In genomic region chrX:13689519-13690211, GRCh38 we compare ENCODE assay signal across 8 cellular contexts. TPM values are rescaled to one million over a fixed set of nuclear protein-coding genes. Genes with fewer than 3 reads are reported as not detected.
DNase-seq lines count a peak whose midpoint lies in the region; ATAC-seq and TF ChIP-seq lines count a peak whose summit lies in the region.

No MANE protein-coding gene starts in this region.

- H3K27me3 ChIP-seq in GM23248 (replicated peaks; ENCODE audit: insufficient read depth) (no peaks in the 10 kb centered on the region), parathyroid adenoma (ENCODE audit: control insufficient read depth, insufficient read depth, low read length) (no peaks in the 10 kb centered on the region)

- peaks cover 3% of the 10 kb centered on the region; the same call in 1 of the 2 replicates for H3F3A ChIP-seq in GM23248 (ENCODE audit: insufficient read depth)

- H3K27ac Mint-ChIP-seq in T-cell, result peak overlapping the region; percentile 84 to 89

- H3K9me3 Mint-ChIP-seq in T-cell, result no peaks in the 10 kb centered on the region

- H3K9me3 ChIP-seq in GM23248 (ENCODE audit: low read depth), result no peaks in the 10 kb centered on the region
- H3K9me3 ChIP-seq in parathyroid adenoma (ENCODE audit: control insufficient read depth, low read length), result no peaks in the 10 kb centered on the region

- H3K9me2 ChIP-seq in GM23248 (ENCODE audit: insufficient read depth), result no peaks in the 10 kb centered on the region

- no peaks in the 10 kb centered on the region for H3K36me3 ChIP-seq in GM23248 (ENCODE audit: low read depth)
- no peaks in the 10 kb centered on the region for H3K36me3 ChIP-seq in parathyroid adenoma (ENCODE audit: control insufficient read depth, insufficient read depth, low read length)

- no peak for DNase-seq in AG09309 (ENCODE audit: low read depth)
- peak; percentile 59 for DNase-seq in GM23248
- DNase-seq in T-cell, result no peak
- DNase-seq in fibroblast of mammary gland (ENCODE audit: low read depth), result peak; percentile 50
- no peak for DNase-seq in effector CD4-positive, alpha-beta T cell
- no peak for DNase-seq in NCI-H226

- peaks cover 44 to 70% (median 64%) of the 10 kb centered on the region in 3 donors for H3K4me1 Mint-ChIP-seq in T-cell

- in situ Hi-C loops in GM23248 (cut with MboI), result no loop called here

- CTCF ChIA-PET in T-cell (lab: Charles Lee), result interaction anchor here (0.9 to 1.3 kb wide), 2 partner anchors 10 to 14 kb away, joined by 3 to 4 read pairs; no protein-coding TSS in a partner anchor

- peak overlapping the region; percentile 79 for H2AFZ ChIP-seq in GM23248
- H2AFZ ChIP-seq in parathyroid adenoma, result peak overlapping the region; percentile 76

- POLR2A ChIA-PET in T-cell (lab: Charles Lee), result interaction anchor here in 1 of 2 donors (0.5 to 1.1 kb wide), 2 partner anchors 24 to 57 kb away, joined by 3 to 10 read pairs; no protein-coding TSS in a partner anchor

- ATAC-seq in T-cell (replicated peaks in 1 of 4) (no peak), GM21723 (IDR thresholded peaks at IDR 0.05; ENCODE audit: unreplicated experiment) (no peak)

- H4K20me1 ChIP-seq in GM23248 (ENCODE audit: insufficient read depth), result no peaks in the 10 kb centered on the region

- H3K4me1 ChIP-seq in GM23248 (ENCODE audit: insufficient read depth) (peaks cover 25% of the 10 kb centered on the region), parathyroid adenoma (no peaks in the 10 kb centered on the region)

- H3K4me2 ChIP-seq in GM23248 (ENCODE audit: unreplicated experiment) (peak overlapping the region; percentile 88), parathyroid adenoma (ENCODE audit: low read length) (peak overlapping the region; percentile 80)

- H3K36me3 Mint-ChIP-seq in T-cell, result peaks cover 3% of the 10 kb centered on the region

- peak overlapping the region; percentile 97 for H3K27ac ChIP-seq in GM23248
- H3K27ac ChIP-seq in parathyroid adenoma, result peak overlapping the region; percentile 95

- peaks cover 0 to 23% of the 10 kb centered on the region in 2 donors for H3K27me3 Mint-ChIP-seq in T-cell

- peak overlapping the region; percentile 84 to 93 (median 84) for H3K4me3 Mint-ChIP-seq in T-cell

- H3K4me3 ChIP-seq in AG09309 (ENCODE audit: control insufficient read depth, low read depth, low read length), result peak overlapping the region; percentile 91
- H3K4me3 ChIP-seq in GM23248, result peak overlapping the region; percentile 97
- H3K4me3 ChIP-seq in fibroblast of mammary gland (ENCODE audit: control insufficient read depth, low read depth, low read length), result peak overlapping the region; percentile 74
- peak overlapping the region; percentile 91 for H3K4me3 ChIP-seq in parathyroid adenoma (ENCODE audit: low read depth, low read length)

- H3K9ac ChIP-seq in GM23248, result peak overlapping the region; percentile 100
- peak overlapping the region; percentile 69 for H3K9ac ChIP-seq in parathyroid adenoma

- 1 to 3% methylated on average over 23 to 26 of the region's 26 CpGs for WGBS in GM23248 (ENCODE audit: low coverage in 1 of 2, low lambda C conversion rate in 2 of 2, missing lambda C conversion rate in 2 of 2), 2 experiments

- TF ChIP-seq CTCF in AG09309 (IDR thresholded peaks at IDR 0.05; ENCODE audit: control insufficient read depth, insufficient read depth, low read depth, low read length, missing control alignments), result no peak
- TF ChIP-seq CTCF in fibroblast of mammary gland (conservative IDR thresholded peaks at IDR 0.05; ENCODE audit: control insufficient read depth, insufficient read depth, low read depth, low read length), result no peak
- TF ChIP-seq CTCF in parathyroid adenoma (IDR thresholded peaks at IDR 0.05), result no peak

- peaks cover 57% of the 10 kb centered on the region for H3K79me2 ChIP-seq in GM23248 (ENCODE audit: insufficient read depth)
- H3K79me2 ChIP-seq in parathyroid adenoma, result peaks cover 26% of the 10 kb centered on the region

RNA-seq across cellular contexts. Expression of gene RAB9A, which starts 0.7 kb away (rescaled TPM):
- total RNA-seq in GM23248 (2014; rRNA removed; shearing (Covaris generic)), result 18.6 and 38.9 TPM in 2 replicates
- polyA plus RNA-seq in GM23248 (2016; fragmentation: Nextera tagmentation; extraction: Ambion mirVana), result 38.9 and 40.4 TPM in 2 replicates
- total RNA-seq in T-cell, result 10 to 100 TPM; 12.2 to 27.3 (median 16.4) TPM

RNA-seq across cellular contexts. Expression of gene TCEANC, which starts 36.7 kb away (rescaled TPM):
- total RNA-seq in GM23248 (2014; rRNA removed; shearing (Covaris generic)), result 2.2 and 4.3 TPM in 2 replicates
- 2.4 and 2.5 TPM in 2 replicates for polyA plus RNA-seq in GM23248 (2016; fragmentation: Nextera tagmentation; extraction: Ambion mirVana)
- 10 to 100 TPM in 1 of 5 donors, 1 to 10 TPM in 4; 8.0 to 12.8 (median 9.5) TPM for total RNA-seq in T-cell

RNA-seq across cellular contexts. Expression of gene TRAPPC2, which starts 44.8 kb away (rescaled TPM):
- 10.4 and 12.3 TPM in 2 replicates for total RNA-seq in GM23248 (2014; rRNA removed; shearing (Covaris generic))
- polyA plus RNA-seq in GM23248 (2016; fragmentation: Nextera tagmentation; extraction: Ambion mirVana), result 11.3 and 12.0 TPM in 2 replicates
- total RNA-seq in T-cell, result 10 to 100 TPM; 24.8 to 32.9 (median 29.7) TPM

RNA-seq across cellular contexts. Expression of gene OFD1, which starts 44.9 kb away (rescaled TPM):
- total RNA-seq in GM23248 (2014; rRNA removed; shearing (Covaris generic)), result 3.2 and 6.2 TPM in 2 replicates
- polyA plus RNA-seq in GM23248 (2016; fragmentation: Nextera tagmentation; extraction: Ambion mirVana), result 9.6 and 10.4 TPM in 2 replicates
- 10 to 100 TPM; 78.8 to 96.8 (median 89.3) TPM for total RNA-seq in T-cell

Comparison
In these comparisons a context has a peak if more than half of its experiments do, and no peak if none do; other contexts are left out.
1. DNase-seq: peak in GM23248 (single experiment) and fibroblast of mammary gland (single experiment); none in AG09309 (single experiment), T-cell (0 of 34), effector CD4-positive, alpha-beta T cell (single experiment) and NCI-H226 (single experiment).
2. Peak in every context shown above with its lines, with median percentiles within 50 percentile points of each other: H3K4me3 ChIP-seq.